ENCODE assay signal across 12 cellular contexts in genomic region chr4:98744372-98745150, GRCh38.
"Had no signal": no experiment of that assay in that cellular context is flagged by ENCODE, and none has a peak within 500 bp of the region (broad histone marks: within the 10 kb centered on the region; RNA-seq: fewer than 3 reads in every experiment).

No MANE protein-coding gene starts in this region.

- DNase-seq: activated CD4-positive, alpha-beta T cell treated with anti-CD3 and anti-CD28 coated beads for 1 hour; activated CD4-positive, alpha-beta T cell treated with anti-CD3 and anti-CD28 coated beads, Interleukin-2, amount 50 U/mL, for 4 hours; activated naive CD4-positive, alpha-beta T cell treated with anti-CD3 and anti-CD28 coated beads for 36 hours; activated naive CD8-positive, alpha-beta T cell treated with anti-CD3 and anti-CD28 coated beads, Interleukin-2, amount 50 U/mL, for 24 hours; foreskin keratinocyte; glutamatergic neuron; immature natural killer cell; lower lobe of right lung; spleen had no signal

- H3K36me3 ChIP-seq: ascending aorta, lower lobe of right lung, spleen had no signal

- H3K27ac ChIP-seq: ascending aorta, foreskin keratinocyte, lower lobe of right lung, spleen, VCaP had no signal

- H3K4me1 ChIP-seq: ascending aorta, foreskin keratinocyte, lower lobe of right lung, spleen had no signal

- H3K9me3 ChIP-seq: ascending aorta, lower lobe of right lung, spleen had no signal

- ATAC-seq: activated naive CD8-positive, alpha-beta T cell treated with anti-CD3 and anti-CD28 coated beads, Interleukin-2, amount 50 U/mL, for 24 hours; foreskin keratinocyte; sciatic nerve had no signal

- H3K27me3 ChIP-seq: ascending aorta, foreskin keratinocyte, spleen had no signal

- H3K4me3 ChIP-seq: ascending aorta, lower lobe of right lung, spleen had no signal
